ENCODE assay signal across 8 cellular contexts in genomic region chr14:39169541-39169900, GRCh38. TPM values are rescaled to one million over a fixed set of nuclear protein-coding genes. Genes with fewer than 3 reads are reported as not detected.
DNase-seq lines count a peak whose midpoint lies in the region; ATAC-seq and TF ChIP-seq lines count a peak whose summit lies in the region.

No MANE protein-coding gene starts in this region.

- peak overlapping the region; percentile 99 for H3K27ac Mint-ChIP-seq in activated CD4-positive, alpha-beta T cell treated with anti-CD3 and anti-CD28 coated beads, Interleukin-2, amount 10 ng/mL, durations not matched to agents 24 days and 14 days

- H3K27me3 ChIP-seq in NT2/D1 (ENCODE audit: insufficient read depth, insufficient read length), result no peaks in the 10 kb centered on the region
- H3K27me3 ChIP-seq in dorsolateral prefrontal cortex, result no peaks in the 10 kb centered on the region
- no peaks in the 10 kb centered on the region for H3K27me3 ChIP-seq in mucosa of stomach (ENCODE audit: control insufficient read depth, insufficient read depth, low read length)

- H3K9me3 ChIP-seq in NT2/D1 (ENCODE audit: insufficient read depth, low read length) (no peaks in the 10 kb centered on the region), mucosa of stomach (ENCODE audit: control insufficient read depth, low read length) (no peaks in the 10 kb centered on the region)

- ATAC-seq in GM18873 (IDR thresholded peaks at IDR 0.05; ENCODE audit: low FRiP score, unreplicated experiment) (no peak), GM18868 (IDR thresholded peaks at IDR 0.05; ENCODE audit: unreplicated experiment) (no peak)

- peaks cover 40% of the 10 kb centered on the region for H3K4me1 Mint-ChIP-seq in activated CD4-positive, alpha-beta T cell treated with anti-CD3 and anti-CD28 coated beads, Interleukin-2, amount 10 ng/mL, durations not matched to agents 24 days and 14 days

- peak overlapping the region in 53 of 59 donors; percentile 68 to 99 (median 96) for H3K27ac ChIP-seq in dorsolateral prefrontal cortex

- peak overlapping the region; percentile 81 for H3K9ac ChIP-seq in NT2/D1 (ENCODE audit: insufficient read length, low read depth)
- H3K9ac ChIP-seq in mucosa of stomach (ENCODE audit: low read length), result peak overlapping the region; percentile 96

- H3K9me3 Mint-ChIP-seq in activated CD4-positive, alpha-beta T cell treated with anti-CD3 and anti-CD28 coated beads, Interleukin-2, amount 10 ng/mL, durations not matched to agents 24 days and 14 days, result no peaks in the 10 kb centered on the region

- H3K36me3 Mint-ChIP-seq in activated CD4-positive, alpha-beta T cell treated with anti-CD3 and anti-CD28 coated beads, Interleukin-2, amount 10 ng/mL, durations not matched to agents 24 days and 14 days (ENCODE audit: low read depth), result peaks cover 19% of the 10 kb centered on the region

- no peak for TF ChIP-seq CTCF in dorsolateral prefrontal cortex (IDR thresholded peaks at IDR 0.05 in 54 of 56, conservative IDR thresholded peaks at IDR 0.05 in 2 of 56; ENCODE audit: low read depth in 1 of 56, partially characterized antibody in 56 of 56)

- H3K4me1 ChIP-seq in NT2/D1 (ENCODE audit: insufficient read depth, insufficient read length), result no peaks in the 10 kb centered on the region
- peaks cover 10% of the 10 kb centered on the region for H3K4me1 ChIP-seq in mucosa of stomach (ENCODE audit: control insufficient read depth, insufficient read depth, low read length)

- intact Hi-C loops in activated CD4-positive, alpha-beta T cell treated with anti-CD3 and anti-CD28 coated beads, Interleukin-2, amount 10 ng/mL, durations not matched to agents 24 days and 14 days (cut with micrococcal nuclease), result no loop called here
- intact Hi-C loops in dorsolateral prefrontal cortex (cut with DNase I), result no loop called here

- no peak for DNase-seq in activated CD4-positive, alpha-beta T cell treated with anti-CD3 and anti-CD28 coated beads, Interleukin-2, amount 10 ng/mL, durations not matched to agents 24 days and 14 days
- no peak for DNase-seq in activated CD4-positive, alpha-beta T cell treated with anti-CD3 and anti-CD28 coated beads for 4 hours
- no peak for DNase-seq in NT2/D1 (ENCODE audit: low read depth, low spot score)
- DNase-seq in dorsolateral prefrontal cortex, result no peak
- no peak for DNase-seq in UCSD-AML1 (lab: John Stamatoyannopoulos, UW; ENCODE audit: unreplicated experiment)

- H3K4me3 ChIP-seq in NT2/D1 (ENCODE audit: insufficient read length, low read depth), result peak overlapping the region; percentile 79
- peak overlapping the region; percentile 61 to 99 (median 87) for H3K4me3 ChIP-seq in dorsolateral prefrontal cortex
- H3K4me3 ChIP-seq in mucosa of stomach (ENCODE audit: low read length), result peak overlapping the region; percentile 86

- H3K4me3 Mint-ChIP-seq in activated CD4-positive, alpha-beta T cell treated with anti-CD3 and anti-CD28 coated beads, Interleukin-2, amount 10 ng/mL, durations not matched to agents 24 days and 14 days, result peak overlapping the region; percentile 85

- H3K36me3 ChIP-seq in NT2/D1 (ENCODE audit: insufficient read depth, insufficient read length, low read length), result peaks cover 9% of the 10 kb centered on the region
- no peaks in the 10 kb centered on the region for H3K36me3 ChIP-seq in mucosa of stomach (ENCODE audit: control insufficient read depth, insufficient read depth, low read length)

- no peaks in the 10 kb centered on the region for H3K27me3 Mint-ChIP-seq in activated CD4-positive, alpha-beta T cell treated with anti-CD3 and anti-CD28 coated beads, Interleukin-2, amount 10 ng/mL, durations not matched to agents 24 days and 14 days

RNA-seq across cellular contexts. Expression of gene TRAPPC6B, which starts 0.6 kb away (rescaled TPM):
- 16.9 and 20.8 TPM in 2 replicates for total RNA-seq in activated CD4-positive, alpha-beta T cell treated with anti-CD3 and anti-CD28 coated beads, Interleukin-2, amount 10 ng/mL, durations not matched to agents 24 days and 14 days
- 10 to 100 TPM; 37.1 to 90.0 (median 64.0) TPM for total RNA-seq in dorsolateral prefrontal cortex

RNA-seq across cellular contexts. Expression of gene PNN, which starts 5.5 kb away (rescaled TPM):
- 121 and 128 TPM in 2 replicates for total RNA-seq in activated CD4-positive, alpha-beta T cell treated with anti-CD3 and anti-CD28 coated beads, Interleukin-2, amount 10 ng/mL, durations not matched to agents 24 days and 14 days
- 10 to 100 TPM; 40.4 to 84.6 (median 55.2) TPM for total RNA-seq in dorsolateral prefrontal cortex

RNA-seq across cellular contexts. Expression of gene GEMIN2, which starts 55.4 kb away (rescaled TPM):
- 23.1 and 24.9 TPM in 2 replicates for total RNA-seq in activated CD4-positive, alpha-beta T cell treated with anti-CD3 and anti-CD28 coated beads, Interleukin-2, amount 10 ng/mL, durations not matched to agents 24 days and 14 days
- total RNA-seq in dorsolateral prefrontal cortex, result 10 to 100 TPM in 113 of 120 experiments, 1 to 10 TPM in 7; 7.4 to 23.1 (median 14.5) TPM
